In the genomic region with DNA sequence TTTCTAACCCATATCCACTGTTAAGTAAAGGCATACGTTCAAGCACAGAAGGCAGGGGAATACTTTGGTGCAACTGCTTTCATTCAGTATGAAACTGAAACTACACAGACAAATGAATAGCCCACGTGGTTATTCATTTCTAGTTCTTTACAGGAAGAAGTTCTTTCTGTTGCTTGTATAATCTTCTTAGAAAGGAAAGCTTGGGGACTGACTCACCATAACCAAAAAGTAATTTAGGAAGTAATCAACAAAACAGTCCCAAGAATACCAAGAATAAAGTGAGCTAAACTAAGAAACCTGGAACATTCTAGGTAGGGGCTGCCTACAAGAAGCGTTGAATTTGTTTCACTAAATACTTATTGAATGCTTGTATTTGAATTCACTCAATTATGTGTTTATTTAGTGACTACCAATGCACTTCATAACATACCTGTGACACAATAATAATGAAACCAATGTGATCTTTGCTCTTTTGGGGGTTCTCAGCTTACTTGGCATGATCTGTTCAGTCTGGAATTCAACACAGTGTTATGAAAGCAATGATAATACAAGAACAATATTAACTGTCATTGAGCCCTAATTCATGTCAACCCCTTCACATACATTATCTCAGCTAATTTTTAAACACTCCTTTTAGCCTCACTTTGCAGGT, we compare ENCODE assay signal across 8 cellular contexts. TPM values are rescaled to one million over a fixed set of nuclear protein-coding genes. Genes with fewer than 3 reads are reported as not detected.
DNase-seq lines count a peak whose midpoint lies in the region; ATAC-seq and TF ChIP-seq lines count a peak whose summit lies in the region.

No MANE protein-coding gene starts in this region.

- peaks cover 62% of the 10 kb centered on the region for H3K4me1 Mint-ChIP-seq in Calu3 (ENCODE audit: low read depth, unreplicated experiment)
- peaks cover 32% of the 10 kb centered on the region for H3K4me1 Mint-ChIP-seq in T-helper 2 cell treated with Interferon-gamma antibody and Interleukin-4, amounts not matched to agents 5 μg/mL and 100 μg/mL, for 36 hours (ENCODE audit: low read depth)

- intact Hi-C loops in Calu3 (cut with micrococcal nuclease; ENCODE audit: unreplicated experiment) = loop anchor here (5.0 kb wide), 1 partner anchor 33 kb away; a partner anchor contains a TSS
- intact Hi-C loops in prostate gland (cut with DNase I) = no loop called here

- H3K27me3 ChIP-seq in iPS-15b (ENCODE audit: control insufficient read depth, insufficient read depth, low read length) (no peaks in the 10 kb centered on the region), prostate gland (replicated peaks; ENCODE audit: insufficient read depth) (no peaks in the 10 kb centered on the region)

- H3K36me3 Mint-ChIP-seq in Calu3 (ENCODE audit: insufficient read depth, unreplicated experiment) = no peaks in the 10 kb centered on the region
- H3K36me3 Mint-ChIP-seq in T-helper 2 cell treated with Interferon-gamma antibody and Interleukin-4, amounts not matched to agents 5 μg/mL and 100 μg/mL, for 36 hours (ENCODE audit: low read depth) = peaks cover 52% of the 10 kb centered on the region

- DNase-seq in Calu3 (no peak), occipital lobe (lab: John Stamatoyannopoulos, UW) (no peak), mesenteric fat pad (ENCODE audit: low spot score) (no peak), prostate gland (ENCODE audit: low spot score) (no peak)
- DNase-seq in T-helper 2 cell treated with Interferon-gamma antibody and Interleukin-4, amounts not matched to agents 5 μg/mL and 100 μg/mL, for 36 hours (ENCODE audit: low spot score) = no peak

- WGBS in prostate gland = 37% methylated on average over 3 of the region's 3 CpGs

- TF ChIP-seq POLR2A in prostate gland (IDR thresholded peaks at IDR 0.05) = no peak

- H3K36me3 ChIP-seq in iPS-15b (ENCODE audit: control insufficient read depth, insufficient read depth, low read length) (no peaks in the 10 kb centered on the region), prostate gland (no peaks in the 10 kb centered on the region)

- H3K9me3 ChIP-seq in iPS-15b (ENCODE audit: control insufficient read depth, insufficient read depth, low read length) (no peaks in the 10 kb centered on the region), prostate gland (no peaks in the 10 kb centered on the region)

- peak; percentile 99 for ATAC-seq in GM19452 (IDR thresholded peaks at IDR 0.05; ENCODE audit: unreplicated experiment)
- ATAC-seq in HG03432 (IDR thresholded peaks at IDR 0.05; ENCODE audit: unreplicated experiment) = peak; percentile 99

- CTCF ChIA-PET in Calu3 (lab: Charles Lee) = interaction anchor here (0.7 to 0.9 kb wide), 3 partner anchors 31 to 35 kb away, joined by 3 to 7 read pairs (median 3); a partner anchor contains a TSS

- no peaks in the 10 kb centered on the region for H3K27me3 Mint-ChIP-seq in Calu3 (ENCODE audit: unreplicated experiment)
- H3K27me3 Mint-ChIP-seq in T-helper 2 cell treated with Interferon-gamma antibody and Interleukin-4, amounts not matched to agents 5 μg/mL and 100 μg/mL, for 36 hours (ENCODE audit: low read depth) = no peaks in the 10 kb centered on the region

- BruUV-seq in Calu3 (replicated peaks; lab: Mats Ljungman, UMichigan) = no TSS peak

- no peak for TF ChIP-seq CTCF in Calu3 (IDR thresholded peaks at IDR 0.05; ENCODE audit: unreplicated experiment)
- TF ChIP-seq CTCF in prostate gland (IDR thresholded peaks at IDR 0.05) = no peak

- H3K9me3 Mint-ChIP-seq in Calu3 (ENCODE audit: low read depth, unreplicated experiment) = peaks cover 2% of the 10 kb centered on the region
- H3K9me3 Mint-ChIP-seq in T-helper 2 cell treated with Interferon-gamma antibody and Interleukin-4, amounts not matched to agents 5 μg/mL and 100 μg/mL, for 36 hours = peaks cover 13% of the 10 kb centered on the region

- H3K4me3 ChIP-seq in iPS-15b (ENCODE audit: low read depth, low read length) = peak overlapping the region; percentile 14
- no peak overlapping the region for H3K4me3 ChIP-seq in prostate gland

- H3K9ac ChIP-seq in iPS-15b (ENCODE audit: low read depth, low read length) = no peak overlapping the region

- peaks cover 31% of the 10 kb centered on the region for H3K4me1 ChIP-seq in iPS-15b (ENCODE audit: control insufficient read depth, insufficient read depth, low read length)
- no peaks in the 10 kb centered on the region for H3K4me1 ChIP-seq in prostate gland (replicated peaks)

- H3K27ac ChIP-seq in prostate gland = no peak overlapping the region

- H3K4me3 Mint-ChIP-seq in Calu3 (ENCODE audit: low read depth, unreplicated experiment) = peak overlapping the region; percentile 47
- H3K4me3 Mint-ChIP-seq in T-helper 2 cell treated with Interferon-gamma antibody and Interleukin-4, amounts not matched to agents 5 μg/mL and 100 μg/mL, for 36 hours = peak overlapping the region; percentile 74

- peak overlapping the region; percentile 77 for H3K27ac Mint-ChIP-seq in Calu3 (ENCODE audit: unreplicated experiment)
- peak overlapping the region; percentile 74 for H3K27ac Mint-ChIP-seq in T-helper 2 cell treated with Interferon-gamma antibody and Interleukin-4, amounts not matched to agents 5 μg/mL and 100 μg/mL, for 36 hours

RNA-seq across cellular contexts. Expression of a gene that starts 25.1 kb away (rescaled TPM):
- total RNA-seq in Calu3 (2022) (0.31 and 0.91 TPM in 2 replicates), occipital lobe (116 TPM), mesenteric fat pad (2.7 TPM), prostate gland (1 to 10 TPM; 1.5 to 6.3 TPM)

Comparison
In these comparisons a context has a peak if more than half of its experiments do, and no peak if none do; other contexts are left out.
1. RNA of a gene that starts 25.1 kb away (total RNA-seq): 116 TPM in occipital lobe (single experiment); 1.5 to 6.3 TPM in prostate gland, 2.7 TPM in mesenteric fat pad (single experiment) and 0.31 to 0.91 TPM in Calu3; every median in the first group is over 10 times any median in the second.